ENCODE assay signal across 2 cellular contexts in genomic region chr1:229097356-229097755, GRCh38.
TF ChIP-seq lines count a peak whose summit lies in the region.

No MANE protein-coding gene starts in this region.

TF ChIP-seq in GM23338, 12 proteins besides CTCF, POLR2A, EP300 and RAD21:
- no peak for TF ChIP-seq ETS1 (IDR thresholded peaks at IDR 0.05)
- TF ChIP-seq NANOG (IDR thresholded peaks at IDR 0.05; ENCODE audit: borderline replicate concordance), result no peak
- TF ChIP-seq EZH2phosphoT487 (IDR thresholded peaks at IDR 0.05; ENCODE audit: unreplicated experiment), result no peak
- no peak for TF ChIP-seq POLR2AphosphoS5 (IDR thresholded peaks at IDR 0.05; ENCODE audit: low read depth)
- TF ChIP-seq CREB1 (CRISPR knock-in tag; IDR thresholded peaks at IDR 0.05; ENCODE audit: low read depth), result no peak
- TF ChIP-seq JUNB (IDR thresholded peaks at IDR 0.05; ENCODE audit: unreplicated experiment), result no peak
- TF ChIP-seq REST (IDR thresholded peaks at IDR 0.05; ENCODE audit: unreplicated experiment), result no peak
- no peak for TF ChIP-seq ZNF462 (CRISPR knock-in tag; IDR thresholded peaks at IDR 0.05)
- no peak for TF ChIP-seq EZH2 (IDR thresholded peaks at IDR 0.05; ENCODE audit: low read depth, unreplicated experiment)
- no peak for TF ChIP-seq ZNF114 (CRISPR knock-in tag; IDR thresholded peaks at IDR 0.05)
- no peak for TF ChIP-seq ZNF331 (CRISPR knock-in tag; IDR thresholded peaks at IDR 0.05; ENCODE audit: low read depth)
- TF ChIP-seq STAT1 (IDR thresholded peaks at IDR 0.05; ENCODE audit: unreplicated experiment), result no peak

TF ChIP-seq in H1, 55 proteins besides CTCF, POLR2A, EP300 and RAD21:
- no peak for TF ChIP-seq SP1 (IDR thresholded peaks at IDR 0.05; ENCODE audit: low read depth, low read length)
- TF ChIP-seq GABPA (IDR thresholded peaks at IDR 0.05; ENCODE audit: borderline replicate concordance, insufficient read depth, low read length), result no peak
- TF ChIP-seq CEBPB (IDR thresholded peaks at IDR 0.05; ENCODE audit: low read depth, low read length), result no peak
- TF ChIP-seq POLR2AphosphoS5 (IDR thresholded peaks at IDR 0.05; ENCODE audit: low read depth, low read length), result no peak
